In genomic region chr5:37721447-37721871, GRCh38 we compare ENCODE assay signal across 9 cellular contexts.
A peak's percentile ranks its signal among the peaks of the same experiment; 100 is the strongest.
DNase-seq lines count a peak whose midpoint lies in the region; ATAC-seq and TF ChIP-seq lines count a peak whose summit lies in the region.
"Had no signal": no experiment of that assay in that cellular context is flagged by ENCODE, and none has a peak within 500 bp of the region (broad histone marks: within the 10 kb centered on the region; RNA-seq: fewer than 3 reads in every experiment).

No MANE protein-coding gene starts in this region.

- no peaks in the 10 kb centered on the region for H3K9me3 Mint-ChIP-seq in nephron progenitor cell

- no peak overlapping the region for H3K27ac ChIP-seq in Karpas-422 (ENCODE audit: low read length)
- H3K27ac ChIP-seq: breast epithelium had no signal

- in situ Hi-C loops in G401 (cut with HindIII; ENCODE audit: low sequenced_read_pairs) = no loop called here

- peak; percentile 76 for ATAC-seq in GM18519 (IDR thresholded peaks at IDR 0.05; ENCODE audit: low FRiP score, unreplicated experiment)
- ATAC-seq in GM21737 (IDR thresholded peaks at IDR 0.05; ENCODE audit: unreplicated experiment) = peak; percentile 74

- no peak overlapping the region for H3K4me3 ChIP-seq in Karpas-422 (ENCODE audit: low read length)
- H3K4me3 ChIP-seq: breast epithelium had no signal

- H3K27ac Mint-ChIP-seq in nephron progenitor cell = no peak overlapping the region

- no peaks in the 10 kb centered on the region for H3K9me3 ChIP-seq in Karpas-422 (ENCODE audit: low read length)
- H3K9me3 ChIP-seq: breast epithelium had no signal

- no peaks in the 10 kb centered on the region for H3K27me3 Mint-ChIP-seq in nephron progenitor cell (ENCODE audit: low read depth, poor library complexity)

- no peaks in the 10 kb centered on the region for H3K36me3 Mint-ChIP-seq in nephron progenitor cell (ENCODE audit: low read depth)

- no peaks in the 10 kb centered on the region for H3K36me3 ChIP-seq in Karpas-422 (ENCODE audit: insufficient read depth, low read length)

- H3K27me3 ChIP-seq in Karpas-422 (ENCODE audit: low read length) = no peaks in the 10 kb centered on the region
- H3K27me3 ChIP-seq: breast epithelium had no signal

- H3K9me2 ChIP-seq in Karpas-422 (replicated peaks; ENCODE audit: insufficient read depth, low read length) = no peaks in the 10 kb centered on the region

- no peak for TF ChIP-seq CTCF in nephron progenitor cell (IDR thresholded peaks at IDR 0.05)

- peaks cover 31% of the 10 kb centered on the region for H3K4me1 Mint-ChIP-seq in nephron progenitor cell

- H2AFZ ChIP-seq in Karpas-422 (ENCODE audit: low read length) = peak overlapping the region; percentile 19; the same call in 1 of the 2 replicates

- H3K4me2 ChIP-seq in Karpas-422 (ENCODE audit: low read depth, low read length, poor library complexity, severe bottlenecking) = peak overlapping the region; percentile 21

- no peak overlapping the region for H3K9ac ChIP-seq in Karpas-422 (ENCODE audit: low read length)

- POLR2A ChIA-PET in HEK293T (lab: Yijun Ruan, JAX) = no interaction called here

- no peaks in the 10 kb centered on the region for H4K20me1 ChIP-seq in Karpas-422 (ENCODE audit: insufficient read depth, low read depth, low read length)

- no peak for DNase-seq in Karpas-422
- DNase-seq in fibroblast of peridontal ligament (ENCODE audit: extremely low read depth) = peak; percentile 57
- DNase-seq in NK-92 (lab: John Stamatoyannopoulos, UW; ENCODE audit: unreplicated experiment) = no peak
- DNase-seq in nephron progenitor cell = no peak
- DNase-seq in G401 (ENCODE audit: low spot score) = no peak
- no peak for DNase-seq in HEK293T (ENCODE audit: extremely low spot score)

- H3K4me1 ChIP-seq in Karpas-422 (ENCODE audit: low read length) = peaks cover 8% of the 10 kb centered on the region
- H3K4me1 ChIP-seq: breast epithelium had no signal

- CTCF ChIA-PET in HEK293T (lab: Yijun Ruan, JAX) = no interaction called here

- no peaks in the 10 kb centered on the region for H3K79me2 ChIP-seq in Karpas-422 (ENCODE audit: low read length)

- H3K4me3 Mint-ChIP-seq in nephron progenitor cell = no peak overlapping the region

TF ChIP-seq in HEK293T, 16 proteins besides CTCF, POLR2A, EP300 and RAD21:
- no peak for TF ChIP-seq CTBP1 (IDR thresholded peaks at IDR 0.05; ENCODE audit: borderline replicate concordance)
- TF ChIP-seq ARNT (IDR thresholded peaks at IDR 0.05) = no peak
- TF ChIP-seq ZNF384 (IDR thresholded peaks at IDR 0.05) = no peak
- no peak for TF ChIP-seq L3MBTL2 (conservative IDR thresholded peaks at IDR 0.05)
- TF ChIP-seq HDGF (IDR thresholded peaks at IDR 0.05; ENCODE audit: borderline replicate concordance) = no peak
- no peak for TF ChIP-seq BHLHE40 (IDR thresholded peaks at IDR 0.05; ENCODE audit: borderline replicate concordance)
- TF ChIP-seq FOXM1 (IDR thresholded peaks at IDR 0.05; ENCODE audit: borderline replicate concordance) = no peak
- TF ChIP-seq FOXA1 (IDR thresholded peaks at IDR 0.05) = no peak
- TF ChIP-seq FOXK2 (IDR thresholded peaks at IDR 0.05) = no peak
- TF ChIP-seq LEF1 (IDR thresholded peaks at IDR 0.05; ENCODE audit: borderline replicate concordance) = no peak
- TF ChIP-seq TARDBP (IDR thresholded peaks at IDR 0.05) = no peak
- TF ChIP-seq NFRKB (IDR thresholded peaks at IDR 0.05) = no peak
- no peak for TF ChIP-seq SP1 (IDR thresholded peaks at IDR 0.05)
- TF ChIP-seq SUZ12 (IDR thresholded peaks at IDR 0.05) = no peak
- TF ChIP-seq PKNOX1 (IDR thresholded peaks at IDR 0.05) = no peak
- no peak for TF ChIP-seq ELF4 (IDR thresholded peaks at IDR 0.05)
